ENCODE assay signal across 17 cellular contexts in genomic region chr1:242692988-242693387, GRCh38.
DNase-seq lines count a peak whose midpoint lies in the region; TF ChIP-seq lines count a peak whose summit lies in the region.
"Had no signal": no experiment of that assay in that cellular context is flagged by ENCODE, and none has a peak within 500 bp of the region (broad histone marks: within the 10 kb centered on the region; RNA-seq: fewer than 3 reads in every experiment).

No MANE protein-coding gene starts in this region.

- dilution Hi-C loops in mammary epithelial cell (cut with HindIII; ENCODE audit: low sequenced_read_pairs), result loop anchor here (5.0 kb wide), 1 partner anchor 94 kb away; no protein-coding TSS in a partner anchor

- CTCF ChIA-PET in mammary epithelial cell (lab: Charles Lee; ENCODE audit: low non-redundant PET), result no interaction called here
- CTCF ChIA-PET in RWPE1 (lab: Yijun Ruan, JAX), result no interaction called here

- intact Hi-C loops in mammary epithelial cell (cut with micrococcal nuclease) (no loop called here), breast epithelium (cut with DNase I; ENCODE audit: low total_unique reads) (no loop called here)

- no peak overlapping the region for H3K9ac ChIP-seq in mammary epithelial cell (ENCODE audit: insufficient read depth, low read length)
- H3K9ac ChIP-seq: BLaER1 treated with 17β-estradiol and CSF1 and Interleukin-3, amounts not matched to agents 10 nM and 100 nM had no signal

- H3K4me2 ChIP-seq in mammary epithelial cell (ENCODE audit: insufficient read depth, low read depth, low read length), result no peak overlapping the region
- H3K4me2 ChIP-seq: BLaER1 treated with 17β-estradiol and CSF1 and Interleukin-3, amounts not matched to agents 10 nM and 100 nM had no signal

- no peaks in the 10 kb centered on the region for H3K9me3 ChIP-seq in mammary epithelial cell (replicated peaks; ENCODE audit: insufficient read depth, low read length)
- H3K9me3 ChIP-seq in breast epithelium, result peaks cover 5 to 7% of the 10 kb centered on the region in 2 donors

- TF ChIP-seq POLR2A in breast epithelium (IDR thresholded peaks at IDR 0.05), result no peak

- BruUV-seq in mammary epithelial cell (replicated peaks; lab: Mats Ljungman, UMichigan), result no TSS peak

- TF ChIP-seq CTCF in mammary epithelial cell (conservative IDR thresholded peaks at IDR 0.05 in 1 of 2, IDR thresholded peaks at IDR 0.05 in 1 of 2; ENCODE audit: extremely low read depth in 1 of 2, insufficient read depth in 1 of 2, low read depth in 1 of 2, low read length in 2 of 2) (no peak), breast epithelium (IDR thresholded peaks at IDR 0.05) (no peak), RWPE1 (conservative IDR thresholded peaks at IDR 0.05; ENCODE audit: low read depth) (no peak), fibroblast of mammary gland (conservative IDR thresholded peaks at IDR 0.05; ENCODE audit: control insufficient read depth, insufficient read depth, low read depth, low read length) (no peak)

- no peaks in the 10 kb centered on the region for H4K20me1 ChIP-seq in mammary epithelial cell (ENCODE audit: insufficient read depth, low read length)
- H4K20me1 ChIP-seq: BLaER1 treated with 17β-estradiol and CSF1 and Interleukin-3, amounts not matched to agents 10 nM and 100 nM had no signal

- POLR2A ChIA-PET in RWPE1 (lab: Yijun Ruan, JAX; ENCODE audit: low non-redundant PET), result no interaction called here

- 10% methylated on average over 2 of the region's 2 CpGs for WGBS in mammary epithelial cell (ENCODE audit: low coverage, missing lambda C conversion rate)

- no peak overlapping the region for H2AFZ ChIP-seq in mammary epithelial cell (ENCODE audit: low read depth, low read length)

- peak; percentile 17 for DNase-seq in mammary epithelial cell
- no peak for DNase-seq in breast epithelium (ENCODE audit: low spot score in 2 of 2)
- DNase-seq in RWPE1 (ENCODE audit: low spot score), result peak; percentile 3
- peak; percentile 2 for DNase-seq in fibroblast of mammary gland (ENCODE audit: low read depth)
- no peak for DNase-seq in NCI-H1092 treated with DMSO at 0.1 percent for 48 hours (lab: John Stamatoyannopoulos, UW)
- DNase-seq in retina, result no peak
- no peak for DNase-seq in NCI-H1417 (lab: John Stamatoyannopoulos, UW)
- DNase-seq: 8988T; Calu3; CD8-positive, alpha-beta T cell; DMS79 treated with DMSO at 0.1 percent for 48 hours; GOT3; H7; HFFc6 had no signal

- no peak overlapping the region for H3K4me3 ChIP-seq in mammary epithelial cell (replicated peaks in 1 of 3; ENCODE audit: insufficient read depth in 1 of 3, low read depth in 2 of 3, low read length in 3 of 3)
- H3K4me3 ChIP-seq in breast epithelium, result no peak overlapping the region
- no peak overlapping the region for H3K4me3 ChIP-seq in fibroblast of mammary gland (ENCODE audit: control insufficient read depth, low read depth, low read length)
- H3K4me3 ChIP-seq: BLaER1 treated with 17β-estradiol and CSF1 and Interleukin-3, amounts not matched to agents 10 nM and 100 nM; GM12878 had no signal

- in situ Hi-C loops in mammary epithelial cell (cut with MboI; ENCODE audit: low sequenced_read_pairs in 2 of 2), result no loop called here

- H3K27me3 ChIP-seq in mammary epithelial cell (ENCODE audit: insufficient read depth, low read length) (no peaks in the 10 kb centered on the region), breast epithelium (no peaks in the 10 kb centered on the region)
- H3K27me3 ChIP-seq: BLaER1 treated with 17β-estradiol and CSF1 and Interleukin-3, amounts not matched to agents 10 nM and 100 nM had no signal

- no peaks in the 10 kb centered on the region for H3K36me3 ChIP-seq in mammary epithelial cell (ENCODE audit: insufficient read depth, low read length)
- H3K36me3 ChIP-seq in breast epithelium, result no peaks in the 10 kb centered on the region
- H3K36me3 ChIP-seq: BLaER1 treated with 17β-estradiol and CSF1 and Interleukin-3, amounts not matched to agents 10 nM and 100 nM had no signal

- H3K4me1 ChIP-seq in mammary epithelial cell (ENCODE audit: insufficient read depth, low read length) (no peaks in the 10 kb centered on the region), breast epithelium (no peaks in the 10 kb centered on the region)

- no peak overlapping the region for H3K27ac ChIP-seq in mammary epithelial cell (ENCODE audit: insufficient read depth, low read depth, low read length)
- no peak overlapping the region for H3K27ac ChIP-seq in breast epithelium
- H3K27ac ChIP-seq in RWPE1, result no peak overlapping the region
- H3K27ac ChIP-seq: BLaER1 treated with 17β-estradiol and CSF1 and Interleukin-3, amounts not matched to agents 10 nM and 100 nM; HL-60 had no signal

- no peaks in the 10 kb centered on the region for H3K79me2 ChIP-seq in mammary epithelial cell (ENCODE audit: insufficient read depth, low read length)

Comparison
In these comparisons a context has a peak if more than half of its experiments do, and no peak if none do; other contexts are left out.
1. DNase-seq: peak in mammary epithelial cell (single experiment), RWPE1 (single experiment) and fibroblast of mammary gland (single experiment); none in breast epithelium (0 of 2), NCI-H1092 treated with DMSO at 0.1 percent for 48 hours (single experiment), retina (single experiment) and NCI-H1417 (0 of 3).